In genomic region chr5:64792474-64792873, GRCh38 we compare ENCODE assay signal across 18 cellular contexts. TPM values are rescaled to one million over a fixed set of nuclear protein-coding genes. Genes with fewer than 3 reads are reported as not detected.
DNase-seq lines count a peak whose midpoint lies in the region; ATAC-seq, FAIRE-seq and TF ChIP-seq lines count a peak whose summit lies in the region.
"Had no signal": no experiment of that assay in that cellular context is flagged by ENCODE, and none has a peak within 500 bp of the region (broad histone marks: within the 10 kb centered on the region; RNA-seq: fewer than 3 reads in every experiment).

No MANE protein-coding gene starts in this region.

- CTCF ChIA-PET in HepG2 (lab: Yijun Ruan, JAX; ENCODE audit: low intra/inter-chr PET ratio, low total read pairs), result no interaction called here

- H3K4me3 ChIP-seq in HepG2 (replicated peaks in 1 of 3; ENCODE audit: insufficient read depth in 1 of 3, low read depth in 2 of 3, low read length in 3 of 3), result no peak overlapping the region
- no peak overlapping the region for H3K4me3 ChIP-seq in right lobe of liver
- no peak overlapping the region for H3K4me3 ChIP-seq in hepatocyte
- no peak overlapping the region for H3K4me3 ChIP-seq in small intestine (ENCODE audit: low read depth in 1 of 2, low read length in 2 of 2)
- H3K4me3 ChIP-seq in adrenal gland, result no peak overlapping the region
- H3K4me3 ChIP-seq: GM12878, GM23248 had no signal

- intact Hi-C loops in HepG2 (cut with micrococcal nuclease; ENCODE audit: unreplicated experiment), result no loop called here
- intact Hi-C loops in right lobe of liver (cut with DNase I), result no loop called here
- intact Hi-C loops in adrenal gland (cut with DNase I), result no loop called here

- H3K36me3 ChIP-seq in HepG2 (replicated peaks in 1 of 2; ENCODE audit: control insufficient read depth in 1 of 2, insufficient read depth in 2 of 2, low read length in 2 of 2), result no peaks in the 10 kb centered on the region; a peak in 3 of 5 replicates
- no peaks in the 10 kb centered on the region for H3K36me3 ChIP-seq in right lobe of liver
- H3K36me3 ChIP-seq in hepatocyte (replicated peaks; ENCODE audit: insufficient read depth, low read depth), result no peaks in the 10 kb centered on the region
- H3K36me3 ChIP-seq in small intestine (ENCODE audit: control insufficient read depth in 2 of 2, insufficient read depth in 2 of 2, low read length in 2 of 2), result peaks cover 0 to 1% of the 10 kb centered on the region in 2 donors
- no peaks in the 10 kb centered on the region for H3K36me3 ChIP-seq in adrenal gland (replicated peaks in 1 of 2)

- H3K4me1 ChIP-seq in HepG2 (ENCODE audit: insufficient read depth, low read length) (peaks cover 16% of the 10 kb centered on the region), right lobe of liver (no peaks in the 10 kb centered on the region), hepatocyte (ENCODE audit: insufficient read depth) (no peaks in the 10 kb centered on the region), small intestine (ENCODE audit: control insufficient read depth in 2 of 2, insufficient read depth in 1 of 2, low read depth in 1 of 2, low read length in 1 of 2) (peaks cover 6% of the 10 kb centered on the region in 2 donors), adrenal gland (replicated peaks in 1 of 2) (peaks cover 3 to 4% of the 10 kb centered on the region in 2 donors)

- DNase-seq in HepG2 (ENCODE audit: low spot score), result peak; percentile 47
- DNase-seq in right lobe of liver, result no peak
- peak; percentile 58 for DNase-seq in HT-29 (ENCODE audit: low spot score)
- no peak for DNase-seq in hepatocyte (ENCODE audit: low spot score)
- DNase-seq in small intestine, result peak; percentile 75
- no peak for DNase-seq in NCI-H1694 treated with DMSO at 0.1 percent for 48 hours (lab: John Stamatoyannopoulos, UW)
- no peak for DNase-seq in SHP77 treated with DMSO at 0.1 percent for 48 hours (lab: John Stamatoyannopoulos, UW)
- no peak for DNase-seq in adrenal gland
- DNase-seq: Caco-2; CD8-positive, alpha-beta memory T cell; DMS79; GM23248; IMR-90 had no signal

- no TSS peak for BruUV-seq in HepG2 (replicated peaks; lab: Mats Ljungman, UMichigan)

- H2AFZ ChIP-seq in HepG2 (ENCODE audit: low read length) (no peak overlapping the region), hepatocyte (no peak overlapping the region)
- H2AFZ ChIP-seq: GM23248 had no signal

- H4K20me1 ChIP-seq in HepG2 (ENCODE audit: insufficient read depth, low read length) (no peaks in the 10 kb centered on the region), hepatocyte (ENCODE audit: insufficient read depth, poor library complexity, severe bottlenecking) (no peaks in the 10 kb centered on the region)

- no peaks in the 10 kb centered on the region for H3K9me2 ChIP-seq in hepatocyte (replicated peaks; ENCODE audit: insufficient read depth)

- in situ Hi-C loops in HepG2 (cut with HindIII; ENCODE audit: extremely low pct_ligation_motif_present, low pct_unique_long_range_greater_than_20kb), result no loop called here

- ATAC-seq in HepG2, result peak; percentile 78
- ATAC-seq in right lobe of liver, result no peak
- ATAC-seq: GM12878, HCT116 had no signal

- POLR2A ChIA-PET in HepG2 (lab: Yijun Ruan, JAX), result no interaction called here

- H3K27me3 ChIP-seq in HepG2 (ENCODE audit: control insufficient read depth in 1 of 2, insufficient read depth in 2 of 2, low read length in 2 of 2) (no peaks in the 10 kb centered on the region), right lobe of liver (no peaks in the 10 kb centered on the region), hepatocyte (no peaks in the 10 kb centered on the region), small intestine (ENCODE audit: control insufficient read depth in 2 of 2, insufficient read depth in 2 of 2, low read length in 2 of 2) (no peaks in the 10 kb centered on the region), adrenal gland (no peaks in the 10 kb centered on the region)

- no peak overlapping the region for H3K9ac ChIP-seq in HepG2 (ENCODE audit: insufficient read depth, low read depth, low read length)
- H3K9ac ChIP-seq: GM23248 had no signal

- no peak for TF ChIP-seq EP300 in HepG2 (IDR thresholded peaks at IDR 0.05; ENCODE audit: low read depth in 2 of 2, low read length in 2 of 2)
- TF ChIP-seq EP300 in HepG2 (CRISPR knock-in tag; IDR thresholded peaks at IDR 0.05; ENCODE audit: borderline replicate concordance), result no peak

- H3K79me2 ChIP-seq in HepG2 (ENCODE audit: insufficient read depth, low read length), result no peaks in the 10 kb centered on the region
- H3K79me2 ChIP-seq in hepatocyte, result no peaks in the 10 kb centered on the region

- no peak overlapping the region for H3K27ac ChIP-seq in HepG2 (ENCODE audit: extremely low read length, insufficient read depth, low read length)
- no peak overlapping the region for H3K27ac ChIP-seq in right lobe of liver
- peak overlapping the region; percentile 44 for H3K27ac ChIP-seq in hepatocyte
- no peak overlapping the region for H3K27ac ChIP-seq in small intestine (ENCODE audit: low read depth in 1 of 2, low read length in 1 of 2)
- no peak overlapping the region for H3K27ac ChIP-seq in adrenal gland
- H3K27ac ChIP-seq: GM23248, HL-60 had no signal

- H3K9me3 ChIP-seq in HepG2 (ENCODE audit: low read length) (no peaks in the 10 kb centered on the region), right lobe of liver (no peaks in the 10 kb centered on the region), hepatocyte (ENCODE audit: low read depth) (no peaks in the 10 kb centered on the region), small intestine (ENCODE audit: control insufficient read depth, low read depth) (no peaks in the 10 kb centered on the region), adrenal gland (replicated peaks in 1 of 3) (no peaks in the 10 kb centered on the region)
- H3K9me3 ChIP-seq: Caco-2 had no signal

- no peak for TF ChIP-seq RAD21 in HepG2 (CRISPR knock-in tag; IDR thresholded peaks at IDR 0.05)

- FAIRE-seq in HepG2 (lab: Jason Lieb, UNC), result no peak
- FAIRE-seq in small intestine (lab: Jason Lieb, UNC), result peak; percentile 61
- FAIRE-seq: GM12878, GM18507, H54 had no signal

- TF ChIP-seq POLR2A in HepG2 (IDR thresholded peaks at IDR 0.05; ENCODE audit: insufficient read depth in 1 of 2, low read depth in 2 of 2, low read length in 2 of 2) (no peak), right lobe of liver (IDR thresholded peaks at IDR 0.05) (no peak), adrenal gland (IDR thresholded peaks at IDR 0.05) (no peak)

- H3K4me2 ChIP-seq in HepG2 (ENCODE audit: low read depth, low read length) (0 out of 2 replicates have a peak overlapping the region, but pooled peaks have one; percentile 8), hepatocyte (no peak overlapping the region)

- TF ChIP-seq CTCF in HepG2 (CRISPR knock-in tag; IDR thresholded peaks at IDR 0.05), result no peak
- no peak for TF ChIP-seq CTCF in right lobe of liver (IDR thresholded peaks at IDR 0.05)
- no peak for TF ChIP-seq CTCF in hepatocyte (IDR thresholded peaks at IDR 0.05; ENCODE audit: poor library complexity)
- TF ChIP-seq CTCF in adrenal gland (IDR thresholded peaks at IDR 0.05), result no peak

RNA-seq across cellular contexts. Expression of gene CWC27, which starts 23.7 kb away (rescaled TPM):
- 25.7 and 38.1 TPM in 2 replicates for total RNA-seq in HepG2 (2016; rRNA removed; fragmentation: Illumina TruSeq; extraction: Trizol)
- total RNA-seq in HepG2 (2016; cell fraction: cytosol; rRNA removed; fragmentation: Illumina TruSeq; extraction: Trizol; ENCODE audit: low read depth), result 9.0 and 10.5 TPM in 2 replicates
- total RNA-seq in HepG2 (2016; cell fraction: insoluble cytoplasmic fraction; rRNA removed; fragmentation: Illumina TruSeq; extraction: Trizol), result 24.5 and 37.3 TPM in 2 replicates
- total RNA-seq in HepG2 (2016; cell fraction: membrane; rRNA removed; fragmentation: Illumina TruSeq; extraction: Trizol), result 16.0 TPM in 2 replicates
- total RNA-seq in HepG2 (2016; cell fraction: nucleus; rRNA removed; fragmentation: Illumina TruSeq; extraction: Trizol), result 27.6 and 28.3 TPM in 2 replicates
- polyA plus RNA-seq in HepG2 (2011; rRNA removed), result 10.7 and 21.1 TPM in 2 replicates
- 7.0 and 11.2 TPM in 2 replicates for polyA plus RNA-seq in HepG2 (2011; cell fraction: cytosol; rRNA removed)
- polyA plus RNA-seq in HepG2 (2011; cell fraction: nucleus; rRNA removed), result 2.7 and 5.7 TPM in 2 replicates
- 13.9 and 22.8 TPM in 2 replicates for polyA plus RNA-seq in HepG2 (2012)
- 7.9 and 9.2 TPM in 2 replicates for polyA plus RNA-seq in HepG2 (2016; cell fraction: cytosol; fragmentation: Illumina TruSeq; extraction: Trizol; ENCODE audit: low read depth)
- polyA plus RNA-seq in HepG2 (2016; cell fraction: insoluble cytoplasmic fraction; fragmentation: Illumina TruSeq; extraction: Trizol; ENCODE audit: low read depth), result 46.6 and 49.1 TPM in 2 replicates
- 11.2 and 12.2 TPM in 2 replicates for polyA plus RNA-seq in HepG2 (2016; cell fraction: membrane; fragmentation: Illumina TruSeq; extraction: Trizol; ENCODE audit: low read depth)
- 17.9 and 20.2 TPM in 2 replicates for polyA plus RNA-seq in HepG2 (2016; cell fraction: nucleus; fragmentation: Illumina TruSeq; extraction: Trizol; ENCODE audit: insufficient read depth, low read depth)
- polyA minus RNA-seq in HepG2 (2011; rRNA and poly(A)+ RNA removed; ENCODE audit: low replicate concordance), result 12.9 and 15.6 TPM in 2 replicates
- 9.8 and 14.3 TPM in 2 replicates for polyA minus RNA-seq in HepG2 (2011; cell fraction: cytosol; rRNA and poly(A)+ RNA removed)
- polyA minus RNA-seq in HepG2 (2011; cell fraction: nucleus; rRNA and poly(A)+ RNA removed), result 58.7 and 70.8 TPM in 2 replicates
- total RNA-seq in right lobe of liver, result 1 to 10 TPM; 5.8 to 7.3 (median 6.8) TPM
- 9.6 and 10.8 TPM in 2 replicates for total RNA-seq in HT-29 (2014; rRNA removed; shearing (Covaris generic))
- 15.8 and 21.6 TPM in 2 replicates for total RNA-seq in hepatocyte
- polyA plus RNA-seq in hepatocyte, result 28.8 and 32.5 TPM in 2 replicates
- polyA plus RNA-seq in small intestine, result 10 to 100 TPM in 2 of 3 donors, 1 to 10 TPM in 1; 7.0 to 21.3 (median 10.3) TPM
- 10 to 100 TPM in 7 of 8 donors, 1 to 10 TPM in 1; 7.3 to 21.5 (median 15.6) TPM for total RNA-seq in adrenal gland
- 10 to 100 TPM; 12.4 to 31.0 (median 13.9) TPM for polyA plus RNA-seq in adrenal gland

RNA-seq across cellular contexts. Expression of gene SREK1IP1, which starts 24.0 kb away (rescaled TPM):
- total RNA-seq in HepG2 (2016; rRNA removed; fragmentation: Illumina TruSeq; extraction: Trizol) (16.5 and 28.7 TPM in 2 replicates), right lobe of liver (1 to 10 TPM; 4.2 to 9.9 (median 7.3) TPM), hepatocyte (18.7 and 19.6 TPM in 2 replicates), adrenal gland (10 to 100 TPM in 5 of 8 donors, 1 to 10 TPM in 3; 5.0 to 29.2 (median 14.6) TPM)
- 6.4 and 6.6 TPM in 2 replicates for total RNA-seq in HepG2 (2016; cell fraction: cytosol; rRNA removed; fragmentation: Illumina TruSeq; extraction: Trizol; ENCODE audit: low read depth)
- total RNA-seq in HepG2 (2016; cell fraction: insoluble cytoplasmic fraction; rRNA removed; fragmentation: Illumina TruSeq; extraction: Trizol), result 17.0 and 29.2 TPM in 2 replicates
- 7.9 and 10.2 TPM in 2 replicates for total RNA-seq in HepG2 (2016; cell fraction: membrane; rRNA removed; fragmentation: Illumina TruSeq; extraction: Trizol)
- total RNA-seq in HepG2 (2016; cell fraction: nucleus; rRNA removed; fragmentation: Illumina TruSeq; extraction: Trizol), result 8.1 and 8.2 TPM in 2 replicates
- polyA plus RNA-seq in HepG2 (2011; rRNA removed) (3.1 and 3.4 TPM in 2 replicates), hepatocyte (27.3 and 29.3 TPM in 2 replicates), small intestine (1 to 10 TPM; 5.9 to 9.6 (median 6.5) TPM), adrenal gland (10 to 100 TPM; 13.1 to 42.9 (median 36.8) TPM)
- polyA plus RNA-seq in HepG2 (2011; cell fraction: cytosol; rRNA removed), result 2.2 and 2.4 TPM in 2 replicates
- 1.6 and 2.1 TPM in 2 replicates for polyA plus RNA-seq in HepG2 (2011; cell fraction: nucleus; rRNA removed)
- polyA plus RNA-seq in HepG2 (2012), result 6.5 TPM in 2 replicates
- polyA plus RNA-seq in HepG2 (2016; cell fraction: cytosol; fragmentation: Illumina TruSeq; extraction: Trizol; ENCODE audit: low read depth), result 8.4 and 10.6 TPM in 2 replicates
- polyA plus RNA-seq in HepG2 (2016; cell fraction: insoluble cytoplasmic fraction; fragmentation: Illumina TruSeq; extraction: Trizol; ENCODE audit: low read depth), result 29.2 and 29.3 TPM in 2 replicates
- 5.6 and 7.3 TPM in 2 replicates for polyA plus RNA-seq in HepG2 (2016; cell fraction: membrane; fragmentation: Illumina TruSeq; extraction: Trizol; ENCODE audit: low read depth)
- polyA plus RNA-seq in HepG2 (2016; cell fraction: nucleus; fragmentation: Illumina TruSeq; extraction: Trizol; ENCODE audit: insufficient read depth, low read depth), result 11.1 and 13.0 TPM in 2 replicates
- 1.8 and 5.9 TPM in 2 replicates for polyA minus RNA-seq in HepG2 (2011; rRNA and poly(A)+ RNA removed; ENCODE audit: low replicate concordance)
- polyA minus RNA-seq in HepG2 (2011; cell fraction: cytosol; rRNA and poly(A)+ RNA removed), result 4.6 and 6.5 TPM in 2 replicates
- polyA minus RNA-seq in HepG2 (2011; cell fraction: nucleus; rRNA and poly(A)+ RNA removed), result 7.6 and 9.9 TPM in 2 replicates
- total RNA-seq in HT-29 (2014; rRNA removed; shearing (Covaris generic)), result 3.1 and 5.3 TPM in 2 replicates

Comparison
In these comparisons a context has a peak if more than half of its experiments do, and no peak if none do; other contexts are left out.
1. DNase-seq: peak in HepG2 (single experiment), HT-29 (single experiment) and small intestine (single experiment); none in right lobe of liver (0 of 3), hepatocyte (single experiment), NCI-H1694 treated with DMSO at 0.1 percent for 48 hours (single experiment), SHP77 treated with DMSO at 0.1 percent for 48 hours (single experiment) and adrenal gland (0 of 7).